13 cellular contexts compared by ENCODE assay signal in the genomic region with DNA sequence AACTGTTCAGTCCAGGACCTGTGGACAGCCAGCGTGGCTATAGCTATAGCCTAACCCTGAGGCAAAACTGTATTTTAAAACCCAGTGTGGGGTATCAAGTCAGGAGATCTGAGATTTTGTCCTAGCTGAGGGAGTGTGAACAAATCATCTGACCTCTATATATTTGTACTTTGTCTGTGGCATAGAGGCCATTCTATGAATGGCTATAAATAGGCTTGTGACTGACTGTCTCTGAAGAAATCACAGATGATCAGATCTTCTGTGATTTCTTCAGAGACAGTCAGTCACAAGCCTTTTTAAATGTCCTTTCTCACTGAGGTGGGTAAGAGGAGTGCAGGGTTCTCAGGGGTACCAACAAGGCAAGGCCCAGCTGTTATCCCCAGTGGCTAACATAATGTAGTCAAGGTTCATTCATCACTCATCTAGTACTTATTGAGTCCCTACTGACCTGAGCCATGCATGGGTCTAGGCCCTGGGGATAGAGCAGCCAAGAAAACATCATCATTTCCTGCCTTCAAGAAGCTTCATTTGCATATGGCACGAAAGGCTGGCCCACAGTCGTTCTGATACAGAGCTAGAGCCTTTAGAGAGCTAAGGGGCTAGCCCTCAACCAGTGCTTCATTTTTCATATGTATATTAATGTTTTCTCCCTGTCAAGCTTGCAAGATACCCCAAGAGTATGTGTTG. TPM values are rescaled to one million over a fixed set of nuclear protein-coding genes. Genes with fewer than 3 reads are reported as not detected.
A peak's percentile ranks its signal among the peaks of the same experiment; 100 is the strongest.
DNase-seq lines count a peak whose midpoint lies in the region; ATAC-seq and TF ChIP-seq lines count a peak whose summit lies in the region.
"Had no signal": no experiment of that assay in that cellular context is flagged by ENCODE, and none has a peak within 500 bp of the region (broad histone marks: within the 10 kb centered on the region; RNA-seq: fewer than 3 reads in every experiment).

No MANE protein-coding gene starts in this region.

- H3K4me3 Mint-ChIP-seq in endothelial cell (ENCODE audit: unreplicated experiment) = no peak overlapping the region
- H3K4me3 Mint-ChIP-seq: activated CD4-positive, alpha-beta T cell treated with anti-CD3 and anti-CD28 coated beads for 36 hours; brain; CD4-positive, alpha-beta memory T cell; nephron had no signal

- H3K9me3 Mint-ChIP-seq in endothelial cell (ENCODE audit: unreplicated experiment) = no peaks in the 10 kb centered on the region
- H3K9me3 Mint-ChIP-seq: brain; CD4-positive, alpha-beta memory T cell; nephron had no signal

- ATAC-seq in GM19324 (IDR thresholded peaks at IDR 0.05; ENCODE audit: low FRiP score, unreplicated experiment) (peak; percentile 93), HG02884 (IDR thresholded peaks at IDR 0.05; ENCODE audit: unreplicated experiment) (peak; percentile 91)
- ATAC-seq: activated CD4-positive, alpha-beta T cell treated with anti-CD3 and anti-CD28 coated beads for 36 hours had no signal

- H3K4me3 ChIP-seq in DOHH2 (ENCODE audit: low read length) = no peak overlapping the region
- no peak overlapping the region for H3K4me3 ChIP-seq in adrenal gland
- H3K4me3 ChIP-seq: heart right ventricle had no signal

- TF ChIP-seq POLR2A in adrenal gland (IDR thresholded peaks at IDR 0.05) = no peak

- WGBS in adrenal gland, 4 donors = 77 to 91% (median 82%) methylated on average over 3 of the region's 3 CpGs

- H3K9me2 ChIP-seq in DOHH2 (replicated peaks; ENCODE audit: control insufficient read depth, low read length) = no peaks in the 10 kb centered on the region

- intact Hi-C loops in adrenal gland (cut with DNase I) = no loop called here

- DNase-seq in NCI-H69 (lab: John Stamatoyannopoulos, UW) (peak; percentile 60), adrenal gland (no peak), endothelial cell (ENCODE audit: low spot score) (no peak), GOT3 (lab: John Stamatoyannopoulos, UW) (no peak), HEK293T (ENCODE audit: extremely low spot score) (no peak)
- DNase-seq: activated CD4-positive, alpha-beta T cell treated with anti-CD3 and anti-CD28 coated beads for 36 hours; CD4-positive, alpha-beta memory T cell; heart right ventricle had no signal

- H3K79me2 ChIP-seq in DOHH2 (ENCODE audit: control insufficient read depth, low read length) = no peaks in the 10 kb centered on the region

- H3K4me1 ChIP-seq in DOHH2 (ENCODE audit: control insufficient read depth, low read length) (peaks cover 19% of the 10 kb centered on the region), adrenal gland (replicated peaks in 1 of 2) (no peaks in the 10 kb centered on the region)

- no peaks in the 10 kb centered on the region for H3K27me3 Mint-ChIP-seq in endothelial cell (ENCODE audit: unreplicated experiment)
- H3K27me3 Mint-ChIP-seq: activated CD4-positive, alpha-beta T cell treated with anti-CD3 and anti-CD28 coated beads for 36 hours; CD4-positive, alpha-beta memory T cell had no signal

- peak overlapping the region; percentile 13; the same call in 1 of the 2 replicates for H3K4me2 ChIP-seq in DOHH2 (ENCODE audit: low read length)

- no peaks in the 10 kb centered on the region for H4K20me1 ChIP-seq in DOHH2 (ENCODE audit: control insufficient read depth, insufficient read depth, low read depth, low read length)

- H3K36me3 Mint-ChIP-seq in endothelial cell (ENCODE audit: low read depth, unreplicated experiment) = no peaks in the 10 kb centered on the region
- H3K36me3 Mint-ChIP-seq: CD4-positive, alpha-beta memory T cell had no signal

- no peaks in the 10 kb centered on the region for H3K4me1 Mint-ChIP-seq in endothelial cell (ENCODE audit: unreplicated experiment)

- H3K27me3 ChIP-seq in DOHH2 (ENCODE audit: control insufficient read depth, low read length) (no peaks in the 10 kb centered on the region), adrenal gland (no peaks in the 10 kb centered on the region)
- H3K27me3 ChIP-seq: heart right ventricle had no signal

- POLR2A ChIA-PET in HEK293T (lab: Yijun Ruan, JAX) = no interaction called here

- H3F3A ChIP-seq in DOHH2 (ENCODE audit: control insufficient read depth, insufficient read depth) = no peaks in the 10 kb centered on the region

- TF ChIP-seq CTCF in DOHH2 (IDR thresholded peaks at IDR 0.05; ENCODE audit: low read depth, low read length, poor library complexity, severe bottlenecking) = no peak
- TF ChIP-seq CTCF in adrenal gland (IDR thresholded peaks at IDR 0.05) = no peak
- TF ChIP-seq CTCF in endothelial cell (IDR thresholded peaks at IDR 0.05; ENCODE audit: unreplicated experiment) = no peak

- H3K9me3 ChIP-seq in DOHH2 (ENCODE audit: control insufficient read depth, insufficient read depth, low read length) (no peaks in the 10 kb centered on the region), adrenal gland (replicated peaks in 1 of 3) (no peaks in the 10 kb centered on the region)
- H3K9me3 ChIP-seq: heart right ventricle had no signal

- H3K27ac ChIP-seq in DOHH2 (ENCODE audit: low read depth, low read length) = no peak overlapping the region
- no peak overlapping the region for H3K27ac ChIP-seq in adrenal gland
- H3K27ac ChIP-seq: heart right ventricle had no signal

- H3K36me3 ChIP-seq in DOHH2 (ENCODE audit: control insufficient read depth, low read length) (no peaks in the 10 kb centered on the region), adrenal gland (replicated peaks in 1 of 2) (no peaks in the 10 kb centered on the region)
- H3K36me3 ChIP-seq: heart right ventricle had no signal

- CTCF ChIA-PET in HEK293T (lab: Yijun Ruan, JAX) = no interaction called here

- no peak overlapping the region for H3K27ac Mint-ChIP-seq in endothelial cell (ENCODE audit: unreplicated experiment)
- H3K27ac Mint-ChIP-seq: activated CD4-positive, alpha-beta T cell treated with anti-CD3 and anti-CD28 coated beads for 36 hours; brain; CD4-positive, alpha-beta memory T cell; nephron had no signal

TF ChIP-seq in HEK293T, 16 proteins besides CTCF, POLR2A, EP300 and RAD21:
- TF ChIP-seq NFRKB (IDR thresholded peaks at IDR 0.05) (no peak), ZNF384 (IDR thresholded peaks at IDR 0.05) (no peak), LEF1 (IDR thresholded peaks at IDR 0.05; ENCODE audit: borderline replicate concordance) (no peak), ARNT (IDR thresholded peaks at IDR 0.05) (no peak), FOXK2 (IDR thresholded peaks at IDR 0.05) (no peak), FOXA1 (IDR thresholded peaks at IDR 0.05) (no peak), HDGF (IDR thresholded peaks at IDR 0.05; ENCODE audit: borderline replicate concordance) (no peak), TARDBP (IDR thresholded peaks at IDR 0.05) (no peak), CTBP1 (IDR thresholded peaks at IDR 0.05; ENCODE audit: borderline replicate concordance) (no peak), ELF4 (IDR thresholded peaks at IDR 0.05) (no peak), L3MBTL2 (conservative IDR thresholded peaks at IDR 0.05) (no peak), PKNOX1 (IDR thresholded peaks at IDR 0.05) (no peak), SUZ12 (IDR thresholded peaks at IDR 0.05) (no peak), FOXM1 (IDR thresholded peaks at IDR 0.05; ENCODE audit: borderline replicate concordance) (no peak), BHLHE40 (IDR thresholded peaks at IDR 0.05; ENCODE audit: borderline replicate concordance) (no peak), SP1 (IDR thresholded peaks at IDR 0.05) (no peak)
TF ChIP-seq in HEK293T: peak in this region for 0.

RNA-seq across cellular contexts. Expression of gene TIPARP, which starts 53.3 kb away (rescaled TPM):
- total RNA-seq in adrenal gland (10 to 100 TPM; 15.8 to 75.5 (median 21.8) TPM), endothelial cell (ENCODE audit: unreplicated experiment) (8.9 TPM)
- 10 to 100 TPM in 2 of 3 donors, 1 to 10 TPM in 1; 9.5 to 14.6 (median 10.9) TPM for polyA plus RNA-seq in adrenal gland
